In genomic region chr17:7436556-7437368, GRCh38 we compare ENCODE assay signal across 8 cellular contexts. TPM values are rescaled to one million over a fixed set of nuclear protein-coding genes. Genes with fewer than 3 reads are reported as not detected.
DNase-seq lines count a peak whose midpoint lies in the region; ATAC-seq and TF ChIP-seq lines count a peak whose summit lies in the region.

No MANE protein-coding gene starts in this region.

- no peaks in the 10 kb centered on the region for H3K79me2 ChIP-seq in osteoblast (ENCODE audit: insufficient read depth, low read length)

- intact Hi-C loops in head of caudate nucleus (cut with DNase I), result loop anchor here (2.0 to 10.0 kb wide), 3 partner anchors 41 to 124 kb away; partner anchors contain the start of genes KCTD11, SENP3, TMEM95 and ZBTB4

- H3K36me3 ChIP-seq in ES-I3 (ENCODE audit: insufficient read depth, low read length) (no peaks in the 10 kb centered on the region), osteoblast (ENCODE audit: insufficient read depth, low read length) (no peaks in the 10 kb centered on the region), suprapubic skin (no peaks in the 10 kb centered on the region)

- DNase-seq in LHCN-M2 (ENCODE audit: low read depth) (peak; percentile 74), SKM-1 (lab: John Stamatoyannopoulos, UW; ENCODE audit: unreplicated experiment) (peak; percentile 4), head of caudate nucleus (peak; percentile 42 to 90 (median 80)), osteoblast (ENCODE audit: insufficient read length, low spot score, missing footprints) (peak; percentile 98), suprapubic skin (ENCODE audit: low spot score in 2 of 2) (peak in 1 of 2 donors; percentile 80)
- peak; percentile 85 for DNase-seq in activated naive CD4-positive, alpha-beta T cell treated with anti-CD3 and anti-CD28 coated beads, Interleukin-2, amount 50 U/mL, for 16 hours

- H3K27ac ChIP-seq in osteoblast (ENCODE audit: low read depth, low read length) (no peak overlapping the region), suprapubic skin (peak overlapping the region; percentile 91)

- H3K9me3 ChIP-seq in ES-I3 (ENCODE audit: control insufficient read depth, insufficient read depth, low read length) (no peaks in the 10 kb centered on the region), osteoblast (ENCODE audit: low read depth, low read length) (no peaks in the 10 kb centered on the region), suprapubic skin (no peaks in the 10 kb centered on the region)

- H3K27me3 ChIP-seq in osteoblast (ENCODE audit: insufficient read depth, low read length) (peaks cover 40% of the 10 kb centered on the region), suprapubic skin (peaks cover 14% of the 10 kb centered on the region)

- TF ChIP-seq POLR2A in suprapubic skin (IDR thresholded peaks at IDR 0.05), result no peak

- H4K20me1 ChIP-seq in osteoblast (ENCODE audit: insufficient read depth, low read length), result no peaks in the 10 kb centered on the region

- no peak for TF ChIP-seq EP300 in suprapubic skin (IDR thresholded peaks at IDR 0.05)

- TF ChIP-seq CTCF in osteoblast (IDR thresholded peaks at IDR 0.05; ENCODE audit: extremely low read depth, low read depth, low read length), result peak; percentile 60
- TF ChIP-seq CTCF in suprapubic skin (IDR thresholded peaks at IDR 0.05), result peak; percentile 62 to 96

- peak overlapping the region; percentile 85 for H3K4me2 ChIP-seq in osteoblast (ENCODE audit: insufficient read depth, low read length)

- H3K9ac ChIP-seq in ES-I3 (ENCODE audit: low read depth, low read length), result peak overlapping the region; percentile 64

- ATAC-seq in GM21447 (IDR thresholded peaks at IDR 0.05; ENCODE audit: unreplicated experiment), result no peak

- 4% methylated on average over 70 of the region's 92 CpGs for WGBS in suprapubic skin

- H2AFZ ChIP-seq in osteoblast (ENCODE audit: low read length), result peak overlapping the region; percentile 73

- H3K4me3 ChIP-seq in osteoblast (ENCODE audit: insufficient read depth, low read length), result peak overlapping the region; percentile 58
- H3K4me3 ChIP-seq in suprapubic skin, result peak overlapping the region; percentile 68

- H3K4me1 ChIP-seq in ES-I3 (ENCODE audit: insufficient read depth, low read length), result peaks cover 4% of the 10 kb centered on the region
- H3K4me1 ChIP-seq in osteoblast (ENCODE audit: insufficient read depth, low read length), result peaks cover 26% of the 10 kb centered on the region
- H3K4me1 ChIP-seq in suprapubic skin, result peaks cover 58% of the 10 kb centered on the region

RNA-seq across cellular contexts. Expression of gene TMEM102, which starts 1.5 kb away (rescaled TPM):
- 0.75 and 0.90 TPM in 2 replicates for total RNA-seq in LHCN-M2 (2014; rRNA removed)
- polyA plus RNA-seq in LHCN-M2 (2012), result 1.3 TPM
- 1.2 and 1.8 TPM in 2 replicates for total RNA-seq in osteoblast
- total RNA-seq in suprapubic skin, result 10 to 100 TPM; 18.7 to 24.5 (median 19.5) TPM

RNA-seq across cellular contexts. Expression of gene FGF11, which starts 2.5 kb away (rescaled TPM):
- 23.4 and 23.8 TPM in 2 replicates for total RNA-seq in LHCN-M2 (2014; rRNA removed)
- polyA plus RNA-seq in LHCN-M2 (2012), result 34.0 TPM
- total RNA-seq in osteoblast, result 0.29 and 0.36 TPM in 2 replicates
- 10 to 100 TPM; 10.3 to 28.5 (median 12.5) TPM for total RNA-seq in suprapubic skin

RNA-seq across cellular contexts. Expression of gene CHRNB1, which starts 8.1 kb away (rescaled TPM):
- total RNA-seq in LHCN-M2 (2014; rRNA removed), result 51.9 and 60.3 TPM in 2 replicates
- 58.8 TPM for polyA plus RNA-seq in LHCN-M2 (2012)
- 5.3 and 5.4 TPM in 2 replicates for total RNA-seq in osteoblast
- 10 to 100 TPM in 2 of 4 donors, 1 to 10 TPM in 2; 7.3 to 11.3 (median 9.7) TPM for total RNA-seq in suprapubic skin

RNA-seq across cellular contexts. Expression of gene SPEM3, which starts 8.1 kb away (rescaled TPM):
- not detected in 2 replicates for total RNA-seq in LHCN-M2 (2014; rRNA removed)
- not detected for polyA plus RNA-seq in LHCN-M2 (2012)
- total RNA-seq in osteoblast, result not detected in 2 replicates
- not detected for total RNA-seq in suprapubic skin

RNA-seq across cellular contexts. Expression of gene SPEM2, which starts 11.3 kb away (rescaled TPM):
- total RNA-seq in LHCN-M2 (2014; rRNA removed) (not detected in 2 replicates), osteoblast (not detected in 2 replicates), suprapubic skin (not detected)
- polyA plus RNA-seq in LHCN-M2 (2012), result not detected
